In the genomic region with DNA sequence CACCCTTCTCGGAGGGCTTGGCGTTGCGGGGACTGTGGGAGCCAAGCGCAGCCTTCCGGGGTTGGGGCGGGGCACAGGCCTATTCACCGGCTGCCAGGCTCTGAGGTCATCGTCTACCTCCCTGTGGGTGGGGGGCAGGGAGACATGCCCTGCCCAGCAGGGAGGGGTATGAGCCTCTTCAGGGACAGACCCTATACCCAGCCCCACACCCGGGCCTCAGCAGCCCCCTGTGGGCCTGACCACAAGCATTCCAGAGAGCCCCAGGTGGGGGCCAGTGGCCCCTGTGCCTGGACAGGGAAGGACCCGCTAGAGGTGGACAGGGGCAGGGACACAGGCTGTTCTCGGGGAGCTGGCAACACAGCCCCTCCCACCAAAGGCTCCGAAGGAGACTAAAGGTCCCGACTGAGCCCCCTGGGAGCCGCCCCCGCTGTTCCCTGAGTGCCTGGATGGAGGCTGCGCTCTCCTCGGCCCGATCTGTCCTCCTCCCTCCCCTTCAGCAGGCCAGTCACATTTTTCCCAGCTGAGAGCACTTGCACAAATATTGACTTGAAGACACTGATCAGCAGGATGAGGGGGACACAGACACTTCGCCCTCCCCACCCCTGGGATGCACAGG, we compare ENCODE assay signal across 11 cellular contexts. TPM values are rescaled to one million over a fixed set of nuclear protein-coding genes. Genes with fewer than 3 reads are reported as not detected.
DNase-seq lines count a peak whose midpoint lies in the region; ATAC-seq and TF ChIP-seq lines count a peak whose summit lies in the region.
"Had no signal": no experiment of that assay in that cellular context is flagged by ENCODE, and none has a peak within 500 bp of the region (broad histone marks: within the 10 kb centered on the region; RNA-seq: fewer than 3 reads in every experiment).

No MANE protein-coding gene starts in this region.

- H3K4me3 ChIP-seq in ovary = no peak overlapping the region

- H3K4me3 Mint-ChIP-seq in glutamatergic neuron (ENCODE audit: unreplicated experiment) = peak overlapping the region; percentile 57
- H3K4me3 Mint-ChIP-seq in stimulated activated naive CD8-positive, alpha-beta T cell treated with anti-CD3 and anti-CD28 coated beads, Interleukin-15, amount 100 ng/mL, for 72 hours = no peak overlapping the region
- H3K4me3 Mint-ChIP-seq: activated naive CD4-positive, alpha-beta T cell treated with anti-CD3 and anti-CD28 coated beads, Interleukin-2, amount 50 U/mL, for 24 hours; HFFc6 had no signal

- POLR2A ChIA-PET in RWPE1 (lab: Yijun Ruan, JAX; ENCODE audit: low non-redundant PET) = interaction anchor here (0.8 kb wide), 1 partner anchor 10 kb away, joined by 3 read pairs; no protein-coding TSS in a partner anchor

- H3K9me3 Mint-ChIP-seq in glutamatergic neuron (ENCODE audit: unreplicated experiment) = peaks cover 8% of the 10 kb centered on the region
- no peaks in the 10 kb centered on the region for H3K9me3 Mint-ChIP-seq in stimulated activated naive CD8-positive, alpha-beta T cell treated with anti-CD3 and anti-CD28 coated beads, Interleukin-15, amount 100 ng/mL, for 72 hours
- H3K9me3 Mint-ChIP-seq: activated naive CD4-positive, alpha-beta T cell treated with anti-CD3 and anti-CD28 coated beads, Interleukin-2, amount 50 U/mL, for 24 hours; HFFc6 had no signal

- no peaks in the 10 kb centered on the region for H3K27me3 ChIP-seq in ovary

- TF ChIP-seq POLR2A in ovary (IDR thresholded peaks at IDR 0.05) = no peak

- TF ChIP-seq CTCF in RWPE1 (conservative IDR thresholded peaks at IDR 0.05; ENCODE audit: low read depth) (no peak), glutamatergic neuron (IDR thresholded peaks at IDR 0.05; ENCODE audit: partially characterized antibody, unreplicated experiment) (no peak), ovary (IDR thresholded peaks at IDR 0.05) (no peak)

- ATAC-seq in HG03354 (IDR thresholded peaks at IDR 0.05; ENCODE audit: poor library complexity, severe bottlenecking, unreplicated experiment) = no peak
- ATAC-seq in stimulated activated naive CD8-positive, alpha-beta T cell treated with anti-CD3 and anti-CD28 coated beads, Interleukin-15, amount 100 ng/mL, for 72 hours = no peak

- peaks cover 10% of the 10 kb centered on the region for H3K27me3 Mint-ChIP-seq in glutamatergic neuron (ENCODE audit: unreplicated experiment)
- peaks cover 15% of the 10 kb centered on the region for H3K27me3 Mint-ChIP-seq in stimulated activated naive CD8-positive, alpha-beta T cell treated with anti-CD3 and anti-CD28 coated beads, Interleukin-15, amount 100 ng/mL, for 72 hours
- H3K27me3 Mint-ChIP-seq: activated naive CD4-positive, alpha-beta T cell treated with anti-CD3 and anti-CD28 coated beads, Interleukin-2, amount 50 U/mL, for 24 hours had no signal

- intact Hi-C loops in ovary (cut with DNase I) = no loop called here

- H3K9me3 ChIP-seq in ovary = no peaks in the 10 kb centered on the region

- peak overlapping the region; percentile 98 for H3K27ac Mint-ChIP-seq in glutamatergic neuron (ENCODE audit: unreplicated experiment)
- no peak overlapping the region for H3K27ac Mint-ChIP-seq in stimulated activated naive CD8-positive, alpha-beta T cell treated with anti-CD3 and anti-CD28 coated beads, Interleukin-15, amount 100 ng/mL, for 72 hours
- H3K27ac Mint-ChIP-seq: activated naive CD4-positive, alpha-beta T cell treated with anti-CD3 and anti-CD28 coated beads, Interleukin-2, amount 50 U/mL, for 24 hours; HFFc6 had no signal

- in situ Hi-C loops in Caki2 (cut with HindIII; ENCODE audit: low pct_unique_long_range_greater_than_20kb, low sequenced_read_pairs) = no loop called here

- DNase-seq in Caki2 (ENCODE audit: low read depth) (peak; percentile 47), RWPE1 (ENCODE audit: low spot score) (no peak), glutamatergic neuron (peak; percentile 89), ovary (peak in 4 of 5 donors; percentile 60 to 67 (median 62)), globus pallidus (ENCODE audit: low spot score) (no peak)
- no peak for DNase-seq in stimulated activated naive CD4-positive, alpha-beta T cell (lab: John Stamatoyannopoulos, UW)
- no peak for DNase-seq in stimulated activated naive CD8-positive, alpha-beta T cell treated with anti-CD3 and anti-CD28 coated beads, Interleukin-15, amount 100 ng/mL, for 72 hours
- DNase-seq: DMS153, HFFc6 had no signal

- no peaks in the 10 kb centered on the region for H3K36me3 Mint-ChIP-seq in glutamatergic neuron (ENCODE audit: unreplicated experiment)
- H3K36me3 Mint-ChIP-seq: activated naive CD4-positive, alpha-beta T cell treated with anti-CD3 and anti-CD28 coated beads, Interleukin-2, amount 50 U/mL, for 24 hours had no signal

- CTCF ChIA-PET in RWPE1 (lab: Yijun Ruan, JAX) = interaction anchor here (0.6 to 5.1 kb wide), 7 partner anchors 8 to 1124 kb away, joined by 3 to 45 read pairs (median 4); no protein-coding TSS in a partner anchor

- H3K27ac ChIP-seq in RWPE1 (peak overlapping the region; percentile 100), ovary (peak overlapping the region; percentile 60 to 68)

- TF ChIP-seq EP300 in ovary (IDR thresholded peaks at IDR 0.05) = no peak

- H3K4me1 ChIP-seq in ovary (ENCODE audit: insufficient read depth) = peaks cover 17% of the 10 kb centered on the region

- no peaks in the 10 kb centered on the region for H3K36me3 ChIP-seq in ovary

- WGBS in ovary, 3 donors = 19 to 21% (median 21%) methylated on average over 18 to 19 of the region's 19 CpGs

- peaks cover 8% of the 10 kb centered on the region for H3K4me1 Mint-ChIP-seq in glutamatergic neuron (ENCODE audit: low read depth, unreplicated experiment)
- H3K4me1 Mint-ChIP-seq in stimulated activated naive CD8-positive, alpha-beta T cell treated with anti-CD3 and anti-CD28 coated beads, Interleukin-15, amount 100 ng/mL, for 72 hours = no peaks in the 10 kb centered on the region
- H3K4me1 Mint-ChIP-seq: activated naive CD4-positive, alpha-beta T cell treated with anti-CD3 and anti-CD28 coated beads, Interleukin-2, amount 50 U/mL, for 24 hours had no signal

RNA-seq across cellular contexts. Expression of a gene that starts 11.5 kb away (rescaled TPM):
- total RNA-seq in Caki2 (2014; rRNA removed; shearing (Covaris generic); ENCODE audit: low replicate concordance) = 59.3 and 63.3 TPM in 2 replicates
- 724 TPM for total RNA-seq in glutamatergic neuron (ENCODE audit: unreplicated experiment)
- total RNA-seq in ovary = 100 to 1,000 TPM in 1 of 7 donors, 10 to 100 TPM in 6; 24.7 to 115 (median 51.2) TPM
- 10 to 100 TPM in 1 of 2 donors, 1 to 10 TPM in 1; 4.7 to 42.2 TPM for polyA plus RNA-seq in ovary

RNA-seq across cellular contexts. Expression of a gene that starts 31.3 kb away (rescaled TPM):
- 2,013 and 2,296 TPM in 2 replicates for total RNA-seq in Caki2 (2014; rRNA removed; shearing (Covaris generic); ENCODE audit: low replicate concordance)
- 829 TPM for total RNA-seq in glutamatergic neuron (ENCODE audit: unreplicated experiment)
- total RNA-seq in ovary = 1,000 to 10,000 TPM; 2,424 to 8,739 (median 2,977) TPM
- polyA plus RNA-seq in ovary = 1,000 to 10,000 TPM; 1,038 to 9,967 TPM

RNA-seq across cellular contexts. Expression of a gene that starts 51.5 kb away (rescaled TPM):
- total RNA-seq in Caki2 (2014; rRNA removed; shearing (Covaris generic); ENCODE audit: low replicate concordance) = 3.3 and 5.9 TPM in 2 replicates
- total RNA-seq in glutamatergic neuron (ENCODE audit: unreplicated experiment) (25.3 TPM), ovary (1 to 10 TPM; 3.6 to 7.0 (median 4.9) TPM)
- polyA plus RNA-seq in ovary = 1 to 10 TPM; 2.7 to 4.1 TPM

RNA-seq across cellular contexts. Expression of a gene that starts 52.8 kb away (rescaled TPM):
- 213 and 243 TPM in 2 replicates for total RNA-seq in Caki2 (2014; rRNA removed; shearing (Covaris generic); ENCODE audit: low replicate concordance)
- total RNA-seq in glutamatergic neuron (ENCODE audit: unreplicated experiment) (74.8 TPM), ovary (100 to 1,000 TPM in 1 of 7 donors, 10 to 100 TPM in 6; 42.8 to 109 (median 56.3) TPM)
- 10 to 100 TPM in 1 of 2 donors, 1 to 10 TPM in 1; 7.8 to 52.5 TPM for polyA plus RNA-seq in ovary

Comparison
In these comparisons a context has a peak if more than half of its experiments do, and no peak if none do; other contexts are left out.
1. DNase-seq: peak in Caki2 (single experiment), glutamatergic neuron (single experiment) and ovary (4 of 5); none in RWPE1 (single experiment), globus pallidus (single experiment), stimulated activated naive CD4-positive, alpha-beta T cell (0 of 6) and stimulated activated naive CD8-positive, alpha-beta T cell treated with anti-CD3 and anti-CD28 coated beads, Interleukin-15, amount 100 ng/mL, for 72 hours (0 of 2).